17 cellular contexts compared by ENCODE assay signal in the genomic region with DNA sequence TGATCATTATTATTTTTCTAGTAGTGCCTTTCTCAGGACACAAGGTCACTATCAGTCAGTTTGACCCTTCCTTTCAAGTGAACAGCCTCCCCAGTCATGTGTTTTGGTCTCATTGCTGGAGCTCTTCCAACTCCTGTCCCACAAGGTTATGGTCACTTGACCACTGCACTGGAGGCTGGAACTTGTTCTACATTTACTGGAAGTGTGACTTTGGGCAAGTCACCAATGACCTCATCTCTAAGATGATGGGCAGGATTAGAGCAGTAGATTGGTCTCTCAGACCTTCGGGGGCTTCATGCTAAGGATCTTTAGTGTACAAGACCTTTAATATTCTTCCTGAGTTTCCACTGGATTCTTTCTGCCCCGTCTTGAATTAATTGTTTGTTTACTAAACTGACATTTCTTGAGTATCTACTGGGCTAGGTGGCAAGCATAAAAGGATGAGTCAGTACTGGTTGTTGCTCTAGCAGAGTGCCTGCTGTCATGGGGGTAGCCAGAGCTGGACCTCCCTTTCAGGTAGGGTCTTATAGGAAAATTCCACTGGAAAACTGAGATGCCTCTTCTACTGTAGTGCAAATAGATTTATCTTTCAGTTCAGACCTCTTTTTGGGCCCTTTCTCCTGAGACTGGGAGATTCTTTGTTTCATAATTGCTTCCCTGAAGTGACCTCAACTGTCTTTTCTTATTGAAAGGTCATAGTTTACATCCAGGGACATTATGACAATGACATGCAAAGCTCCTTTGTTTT.
DNase-seq lines count a peak whose midpoint lies in the region; ATAC-seq and TF ChIP-seq lines count a peak whose summit lies in the region.
"Had no signal": no experiment of that assay in that cellular context is flagged by ENCODE, and none has a peak within 500 bp of the region (broad histone marks: within the 10 kb centered on the region; RNA-seq: fewer than 3 reads in every experiment).

No MANE protein-coding gene starts in this region.

- H3K9ac ChIP-seq in H9 (ENCODE audit: extremely low read depth, insufficient read length, low read length), result no peak overlapping the region

- H3K4me1 Mint-ChIP-seq in H9, result peaks cover 52% of the 10 kb centered on the region in 2 experiments
- peaks cover 4% of the 10 kb centered on the region for H3K4me1 Mint-ChIP-seq in activated CD4-positive, alpha-beta T cell treated with anti-CD3 and anti-CD28 coated beads for 36 hours

- H3T11ph ChIP-seq in H9 (ENCODE audit: low read length), result no peak overlapping the region

- CTCF ChIA-PET in activated CD4-positive, alpha-beta T cell treated with anti-CD3 and anti-CD28 coated beads for 36 hours (lab: Charles Lee), result interaction anchor here (1.0 kb wide), 1 partner anchor 40 kb away, joined by 3 read pairs; no protein-coding TSS in a partner anchor

- no peak overlapping the region for H3K56ac ChIP-seq in H9 (ENCODE audit: insufficient read length, low read depth, low read length)

- H3K9me3 ChIP-seq in H9 (ENCODE audit: control insufficient read depth, low read depth, low read length), result no peaks in the 10 kb centered on the region
- no peaks in the 10 kb centered on the region for H3K9me3 ChIP-seq in iPS DF 6.9 (ENCODE audit: control insufficient read depth, insufficient read depth, low read length)
- H3K9me3 ChIP-seq: ovary, uterus had no signal

- no peak overlapping the region for H3K23ac ChIP-seq in H9 (ENCODE audit: insufficient read length, low read depth, low read length)

- H3K36me3 ChIP-seq in iPS DF 6.9 (ENCODE audit: control insufficient read depth, insufficient read depth, low read length), result no peaks in the 10 kb centered on the region
- H3K36me3 ChIP-seq: ovary, uterus had no signal

- no peak overlapping the region for H3K4me3 ChIP-seq in iPS DF 6.9 (ENCODE audit: low read length)
- H3K4me3 ChIP-seq: hepatocyte, ovary, uterus had no signal

- peak overlapping the region; percentile 4 to 43; a peak in 4 of 5 replicates for H3K4me3 Mint-ChIP-seq in H9
- no peak overlapping the region for H3K4me3 Mint-ChIP-seq in activated CD4-positive, alpha-beta T cell treated with anti-CD3 and anti-CD28 coated beads for 36 hours

- no peak overlapping the region for H3K14ac ChIP-seq in H9 (ENCODE audit: insufficient read depth, low read length)

- no peaks in the 10 kb centered on the region for H3K79me2 ChIP-seq in H9 (ENCODE audit: insufficient read depth, low read length)
- H3K79me2 ChIP-seq: hepatocyte had no signal

- H3K27me3 ChIP-seq in H9 (ENCODE audit: insufficient read depth, low read length) (no peaks in the 10 kb centered on the region), iPS DF 6.9 (ENCODE audit: control insufficient read depth, insufficient read depth, low read length) (no peaks in the 10 kb centered on the region)
- H3K27me3 ChIP-seq: hepatocyte, ovary, uterus had no signal

- H3K79me1 ChIP-seq in H9 (ENCODE audit: insufficient read depth, low read depth, low read length, poor library complexity, severe bottlenecking), result no peaks in the 10 kb centered on the region

- H2BK15ac ChIP-seq in H9 (ENCODE audit: low read depth, low read length), result no peak overlapping the region

- peak overlapping the region; percentile 44 for H3K4me2 ChIP-seq in H9 (ENCODE audit: insufficient read depth, insufficient read length, low read length)
- H3K4me2 ChIP-seq: hepatocyte had no signal

- H3K4me1 ChIP-seq in H9 (ENCODE audit: insufficient read depth, low read length) (peaks cover 18% of the 10 kb centered on the region), iPS DF 6.9 (ENCODE audit: control insufficient read depth, insufficient read depth, low read length) (0 out of 2 replicates have a peak, but pooled peaks cover 2% of the 10 kb centered on the region)
- H3K4me1 ChIP-seq: uterus had no signal

- no peaks in the 10 kb centered on the region for H3K27me3 Mint-ChIP-seq in H9 (ENCODE audit: low read depth)
- no peaks in the 10 kb centered on the region for H3K27me3 Mint-ChIP-seq in activated CD4-positive, alpha-beta T cell treated with anti-CD3 and anti-CD28 coated beads for 36 hours

- H3K9me3 Mint-ChIP-seq in H9, result no peaks in the 10 kb centered on the region; a peak in 1 of 5 replicates
- H3K9me3 Mint-ChIP-seq in activated CD4-positive, alpha-beta T cell treated with anti-CD3 and anti-CD28 coated beads for 36 hours (ENCODE audit: low read depth), result no peaks in the 10 kb centered on the region

- no peak overlapping the region for H4K8ac ChIP-seq in H9 (replicated peaks; ENCODE audit: insufficient read length, low read depth, low read length)

- no peak for ATAC-seq in activated CD4-positive, alpha-beta T cell treated with anti-CD3 and anti-CD28 coated beads for 36 hours
- no peak for ATAC-seq in HG03045 (IDR thresholded peaks at IDR 0.05; ENCODE audit: unreplicated experiment)

- H2BK12ac ChIP-seq in H9 (ENCODE audit: insufficient read length, low read depth, low read length), result no peak overlapping the region

- H2BK5ac ChIP-seq in H9 (ENCODE audit: insufficient read length, low read length), result peak overlapping the region; percentile 91

- H3K27ac ChIP-seq in H9 (ENCODE audit: insufficient read length, low read depth, low read length) (peak overlapping the region; percentile 98), iPS DF 6.9 (ENCODE audit: low read length) (peak overlapping the region; percentile 25)
- H3K27ac ChIP-seq: hepatocyte, ovary, uterus had no signal

- H3K36me3 Mint-ChIP-seq in H9 (ENCODE audit: insufficient read depth in 1 of 3, low read depth in 3 of 3), result peaks cover under 1 to 7% (median 5%) of the 10 kb centered on the region in 3 experiments; a peak in 4 of 7 replicates
- no peaks in the 10 kb centered on the region for H3K36me3 Mint-ChIP-seq in activated CD4-positive, alpha-beta T cell treated with anti-CD3 and anti-CD28 coated beads for 36 hours (ENCODE audit: low read depth)

- H2BK20ac ChIP-seq in H9 (ENCODE audit: low read depth, low read length, poor library complexity, severe bottlenecking), result no peak overlapping the region

- no peak overlapping the region for H2AK5ac ChIP-seq in H9 (ENCODE audit: insufficient read length, low read length)

- H3K23me2 ChIP-seq in H9 (ENCODE audit: insufficient read length, low read depth, low read length, poor library complexity, severe bottlenecking), result no peaks in the 10 kb centered on the region

- no peak overlapping the region for H3K4ac ChIP-seq in H9 (ENCODE audit: low read depth, low read length)

- DNase-seq in A172 (ENCODE audit: low spot score) (peak; percentile 35), H9 (peak; percentile 63), astrocyte of the hippocampus (ENCODE audit: low read depth, low spot score) (peak; percentile 39), iPS DF 6.9 (ENCODE audit: low read depth, low spot score) (peak; percentile 50), DMS 273 (lab: John Stamatoyannopoulos, UW; ENCODE audit: unreplicated experiment) (no peak), hippocampal formation (lab: John Stamatoyannopoulos, UW) (no peak)
- no peak for DNase-seq in activated CD4-positive, alpha-beta T cell treated with anti-CD3 and anti-CD28 coated beads for 36 hours
- DNase-seq: activated CD4-positive, alpha-beta T cell treated with anti-CD3 and anti-CD28 coated beads for 48 hours; KG1; midbrain; NCI-H1930; NK-92 treated with Interleukin-12 subunit alpha and Interleukin-12 subunit beta, amount 100 ng/mL, for 24 hours; ovary; SW 1271; uterus had no signal

- H4K91ac ChIP-seq in H9 (ENCODE audit: insufficient read length, low read depth, low read length), result no peak overlapping the region

- no peak overlapping the region for H3K18ac ChIP-seq in H9 (ENCODE audit: insufficient read length, low read depth, low read length)

- no peaks in the 10 kb centered on the region for H4K20me1 ChIP-seq in H9 (ENCODE audit: control insufficient read depth, insufficient read depth, insufficient read length)

- H2BK120ac ChIP-seq in H9 (ENCODE audit: low read depth, low read length, poor library complexity, severe bottlenecking), result no peak overlapping the region

- POLR2A ChIA-PET in activated CD4-positive, alpha-beta T cell treated with anti-CD3 and anti-CD28 coated beads for 36 hours (lab: Charles Lee), result no interaction called here

- H4K5ac ChIP-seq in H9 (ENCODE audit: insufficient read length, low read depth, low read length), result no peak overlapping the region

- no peak overlapping the region for H2AFZ ChIP-seq in H9 (ENCODE audit: low read length)
- H2AFZ ChIP-seq: hepatocyte had no signal

- H3K27ac Mint-ChIP-seq in H9, result peak overlapping the region; percentile 95 to 98 (median 98)
- H3K27ac Mint-ChIP-seq in activated CD4-positive, alpha-beta T cell treated with anti-CD3 and anti-CD28 coated beads for 36 hours, result no peak overlapping the region

- intact Hi-C loops in activated CD4-positive, alpha-beta T cell treated with anti-CD3 and anti-CD28 coated beads for 36 hours (cut with DNase I, micrococcal nuclease), result no loop called here

- no CpG with 5 or more reads among the region's 2 CpGs for WGBS in H9 (ENCODE audit: extremely low coverage, insufficient read length, low lambda C conversion rate)
- no CpG with 5 or more reads among the region's 2 CpGs for WGBS in iPS DF 6.9 (ENCODE audit: insufficient coverage, insufficient read length)

- no peak for TF ChIP-seq CTCF in H9 (conservative IDR thresholded peaks at IDR 0.05)

Comparison
In these comparisons a context has a peak if more than half of its experiments do, and no peak if none do; other contexts are left out.
1. DNase-seq: peak in A172 (single experiment), H9 (single experiment), astrocyte of the hippocampus (single experiment) and iPS DF 6.9 (single experiment); none in DMS 273 (single experiment), activated CD4-positive, alpha-beta T cell treated with anti-CD3 and anti-CD28 coated beads for 36 hours (single experiment) and hippocampal formation (0 of 2).